ENCODE assay signal across 1 cellular context in the genomic region with DNA sequence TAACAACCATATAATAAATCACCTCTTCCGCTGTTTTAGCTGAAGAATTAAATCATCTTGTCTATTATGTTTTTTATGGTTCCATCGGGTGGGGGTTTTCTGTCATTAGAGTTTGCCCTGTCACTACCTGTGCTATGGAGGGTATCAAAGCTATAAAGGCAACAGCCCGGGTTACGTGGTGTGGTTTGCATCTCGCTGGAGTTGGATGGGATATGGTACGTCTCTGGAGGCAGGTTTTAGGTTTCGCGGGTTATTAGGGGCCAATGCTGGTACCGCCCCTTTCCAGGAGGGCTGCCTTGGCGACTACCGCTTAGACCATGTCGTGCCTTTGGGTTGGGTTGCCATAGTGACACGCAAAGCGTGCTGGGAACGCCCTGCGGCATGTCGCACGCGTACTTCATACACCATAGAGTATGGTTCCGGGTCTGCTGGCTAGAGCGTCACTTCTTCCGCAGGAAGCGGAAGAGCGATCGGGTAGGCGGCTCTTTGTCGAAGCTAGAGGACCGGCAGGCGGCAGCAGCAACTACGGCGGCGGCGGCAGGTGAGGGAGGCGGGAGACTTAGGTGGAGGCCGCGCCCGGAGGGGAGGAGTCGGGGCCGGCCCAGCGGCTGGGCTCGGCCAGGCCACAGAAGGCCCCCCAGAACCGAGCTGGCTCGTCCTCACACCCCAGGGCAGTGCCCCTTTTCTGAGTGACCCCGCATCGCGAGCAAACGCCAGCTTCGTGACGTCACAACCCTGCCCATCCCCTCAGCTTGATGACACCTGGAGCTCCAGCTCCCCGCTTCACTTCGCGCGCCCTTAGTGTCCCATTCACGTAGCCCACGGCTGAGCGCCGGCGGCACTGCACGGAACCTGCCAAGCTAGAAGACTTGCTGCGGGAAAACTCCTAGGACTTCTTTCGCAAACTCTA.
A peak's percentile ranks its signal among the peaks of the same experiment; 100 is the strongest.
TF ChIP-seq lines count a peak whose summit lies in the region.

A gene with protein sequence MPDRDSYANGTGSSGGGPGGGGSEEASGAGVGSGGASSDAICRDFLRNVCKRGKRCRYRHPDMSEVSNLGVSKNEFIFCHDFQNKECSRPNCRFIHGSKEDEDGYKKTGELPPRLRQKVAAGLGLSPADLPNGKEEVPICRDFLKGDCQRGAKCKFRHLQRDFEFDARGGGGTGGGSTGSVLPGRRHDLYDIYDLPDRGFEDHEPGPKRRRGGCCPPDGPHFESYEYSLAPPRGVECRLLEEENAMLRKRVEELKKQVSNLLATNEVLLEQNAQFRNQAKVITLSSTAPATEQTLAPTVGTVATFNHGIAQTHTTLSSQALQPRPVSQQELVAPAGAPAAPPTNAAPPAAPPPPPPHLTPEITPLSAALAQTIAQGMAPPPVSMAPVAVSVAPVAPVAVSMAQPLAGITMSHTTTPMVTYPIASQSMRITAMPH (plus strand): TSS at position 489 of the 910 bp plus-strand sequence. CDS start 2,297 bp downstream, outside the sequence.

TF ChIP-seq in K562, 482 proteins besides CTCF, POLR2A, EP300 and RAD21 (continued from another document and continues in another):
- TF ChIP-seq, protein P1, sequence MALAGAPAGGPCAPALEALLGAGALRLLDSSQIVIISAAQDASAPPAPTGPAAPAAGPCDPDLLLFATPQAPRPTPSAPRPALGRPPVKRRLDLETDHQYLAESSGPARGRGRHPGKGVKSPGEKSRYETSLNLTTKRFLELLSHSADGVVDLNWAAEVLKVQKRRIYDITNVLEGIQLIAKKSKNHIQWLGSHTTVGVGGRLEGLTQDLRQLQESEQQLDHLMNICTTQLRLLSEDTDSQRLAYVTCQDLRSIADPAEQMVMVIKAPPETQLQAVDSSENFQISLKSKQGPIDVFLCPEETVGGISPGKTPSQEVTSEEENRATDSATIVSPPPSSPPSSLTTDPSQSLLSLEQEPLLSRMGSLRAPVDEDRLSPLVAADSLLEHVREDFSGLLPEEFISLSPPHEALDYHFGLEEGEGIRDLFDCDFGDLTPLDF (CRISPR knock-in tag; IDR thresholded peaks at IDR 0.05), result peak; percentile 20; the same call in 1 of the 2 replicates
- TF ChIP-seq HCFC1 (IDR thresholded peaks at IDR 0.05; ENCODE audit: low read depth, low read length), result peak; percentile 89
- TF ChIP-seq GABPA (tag; conservative IDR thresholded peaks at IDR 0.05; ENCODE audit: low read depth), result peak; percentile 99
- TF ChIP-seq, protein P2, sequence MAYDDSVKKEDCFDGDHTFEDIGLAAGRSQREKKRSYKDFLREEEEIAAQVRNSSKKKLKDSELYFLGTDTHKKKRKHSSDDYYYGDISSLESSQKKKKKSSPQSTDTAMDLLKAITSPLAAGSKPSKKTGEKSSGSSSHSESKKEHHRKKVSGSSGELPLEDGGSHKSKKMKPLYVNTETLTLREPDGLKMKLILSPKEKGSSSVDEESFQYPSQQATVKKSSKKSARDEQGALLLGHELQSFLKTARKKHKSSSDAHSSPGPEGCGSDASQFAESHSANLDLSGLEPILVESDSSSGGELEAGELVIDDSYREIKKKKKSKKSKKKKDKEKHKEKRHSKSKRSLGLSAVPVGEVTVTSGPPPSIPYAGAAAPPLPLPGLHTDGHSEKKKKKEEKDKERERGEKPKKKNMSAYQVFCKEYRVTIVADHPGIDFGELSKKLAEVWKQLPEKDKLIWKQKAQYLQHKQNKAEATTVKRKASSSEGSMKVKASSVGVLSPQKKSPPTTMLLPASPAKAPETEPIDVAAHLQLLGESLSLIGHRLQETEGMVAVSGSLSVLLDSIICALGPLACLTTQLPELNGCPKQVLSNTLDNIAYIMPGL (CRISPR knock-in tag; IDR thresholded peaks at IDR 0.05), result peak; percentile 72; the same call in 1 of the 2 replicates
- TF ChIP-seq TEAD1 (CRISPR knock-in tag; IDR thresholded peaks at IDR 0.05), result peak; percentile 77 to 88
- TF ChIP-seq LARP7 (IDR thresholded peaks at IDR 0.05), result 0 out of 2 replicates have a peak, but pooled peaks have one; percentile 58
- TF ChIP-seq MAFF (IDR thresholded peaks at IDR 0.05; ENCODE audit: low read length), result peak; percentile 17; the same call in 1 of the 2 replicates
- TF ChIP-seq, protein P3, sequence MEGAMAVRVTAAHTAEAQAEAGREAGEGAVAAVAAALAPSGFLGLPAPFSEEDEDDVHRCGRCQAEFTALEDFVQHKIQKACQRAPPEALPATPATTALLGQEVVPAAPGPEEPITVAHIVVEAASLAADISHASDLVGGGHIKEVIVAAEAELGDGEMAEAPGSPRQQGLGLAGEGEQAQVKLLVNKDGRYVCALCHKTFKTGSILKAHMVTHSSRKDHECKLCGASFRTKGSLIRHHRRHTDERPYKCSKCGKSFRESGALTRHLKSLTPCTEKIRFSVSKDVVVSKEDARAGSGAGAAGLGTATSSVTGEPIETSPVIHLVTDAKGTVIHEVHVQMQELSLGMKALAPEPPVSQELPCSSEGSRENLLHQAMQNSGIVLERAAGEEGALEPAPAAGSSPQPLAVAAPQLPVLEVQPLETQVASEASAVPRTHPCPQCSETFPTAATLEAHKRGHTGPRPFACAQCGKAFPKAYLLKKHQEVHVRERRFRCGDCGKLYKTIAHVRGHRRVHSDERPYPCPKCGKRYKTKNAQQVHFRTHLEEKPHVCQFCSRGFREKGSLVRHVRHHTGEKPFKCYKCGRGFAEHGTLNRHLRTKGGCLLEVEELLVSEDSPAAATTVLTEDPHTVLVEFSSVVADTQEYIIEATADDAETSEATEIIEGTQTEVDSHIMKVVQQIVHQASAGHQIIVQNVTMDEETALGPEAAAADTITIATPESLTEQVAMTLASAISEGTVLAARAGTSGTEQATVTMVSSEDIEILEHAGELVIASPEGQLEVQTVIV (CRISPR knock-in tag; IDR thresholded peaks at IDR 0.05; ENCODE audit: borderline replicate concordance), result peak; percentile 96
- TF ChIP-seq ZNF174 (CRISPR knock-in tag; IDR thresholded peaks at IDR 0.05), result no peak; the same call in 1 of the 2 replicates
- peak in 1 of 2 experiments; percentile 79; a peak in 3 of 4 replicates for TF ChIP-seq ARNT (IDR thresholded peaks at IDR 0.05)
- TF ChIP-seq, protein P4, sequence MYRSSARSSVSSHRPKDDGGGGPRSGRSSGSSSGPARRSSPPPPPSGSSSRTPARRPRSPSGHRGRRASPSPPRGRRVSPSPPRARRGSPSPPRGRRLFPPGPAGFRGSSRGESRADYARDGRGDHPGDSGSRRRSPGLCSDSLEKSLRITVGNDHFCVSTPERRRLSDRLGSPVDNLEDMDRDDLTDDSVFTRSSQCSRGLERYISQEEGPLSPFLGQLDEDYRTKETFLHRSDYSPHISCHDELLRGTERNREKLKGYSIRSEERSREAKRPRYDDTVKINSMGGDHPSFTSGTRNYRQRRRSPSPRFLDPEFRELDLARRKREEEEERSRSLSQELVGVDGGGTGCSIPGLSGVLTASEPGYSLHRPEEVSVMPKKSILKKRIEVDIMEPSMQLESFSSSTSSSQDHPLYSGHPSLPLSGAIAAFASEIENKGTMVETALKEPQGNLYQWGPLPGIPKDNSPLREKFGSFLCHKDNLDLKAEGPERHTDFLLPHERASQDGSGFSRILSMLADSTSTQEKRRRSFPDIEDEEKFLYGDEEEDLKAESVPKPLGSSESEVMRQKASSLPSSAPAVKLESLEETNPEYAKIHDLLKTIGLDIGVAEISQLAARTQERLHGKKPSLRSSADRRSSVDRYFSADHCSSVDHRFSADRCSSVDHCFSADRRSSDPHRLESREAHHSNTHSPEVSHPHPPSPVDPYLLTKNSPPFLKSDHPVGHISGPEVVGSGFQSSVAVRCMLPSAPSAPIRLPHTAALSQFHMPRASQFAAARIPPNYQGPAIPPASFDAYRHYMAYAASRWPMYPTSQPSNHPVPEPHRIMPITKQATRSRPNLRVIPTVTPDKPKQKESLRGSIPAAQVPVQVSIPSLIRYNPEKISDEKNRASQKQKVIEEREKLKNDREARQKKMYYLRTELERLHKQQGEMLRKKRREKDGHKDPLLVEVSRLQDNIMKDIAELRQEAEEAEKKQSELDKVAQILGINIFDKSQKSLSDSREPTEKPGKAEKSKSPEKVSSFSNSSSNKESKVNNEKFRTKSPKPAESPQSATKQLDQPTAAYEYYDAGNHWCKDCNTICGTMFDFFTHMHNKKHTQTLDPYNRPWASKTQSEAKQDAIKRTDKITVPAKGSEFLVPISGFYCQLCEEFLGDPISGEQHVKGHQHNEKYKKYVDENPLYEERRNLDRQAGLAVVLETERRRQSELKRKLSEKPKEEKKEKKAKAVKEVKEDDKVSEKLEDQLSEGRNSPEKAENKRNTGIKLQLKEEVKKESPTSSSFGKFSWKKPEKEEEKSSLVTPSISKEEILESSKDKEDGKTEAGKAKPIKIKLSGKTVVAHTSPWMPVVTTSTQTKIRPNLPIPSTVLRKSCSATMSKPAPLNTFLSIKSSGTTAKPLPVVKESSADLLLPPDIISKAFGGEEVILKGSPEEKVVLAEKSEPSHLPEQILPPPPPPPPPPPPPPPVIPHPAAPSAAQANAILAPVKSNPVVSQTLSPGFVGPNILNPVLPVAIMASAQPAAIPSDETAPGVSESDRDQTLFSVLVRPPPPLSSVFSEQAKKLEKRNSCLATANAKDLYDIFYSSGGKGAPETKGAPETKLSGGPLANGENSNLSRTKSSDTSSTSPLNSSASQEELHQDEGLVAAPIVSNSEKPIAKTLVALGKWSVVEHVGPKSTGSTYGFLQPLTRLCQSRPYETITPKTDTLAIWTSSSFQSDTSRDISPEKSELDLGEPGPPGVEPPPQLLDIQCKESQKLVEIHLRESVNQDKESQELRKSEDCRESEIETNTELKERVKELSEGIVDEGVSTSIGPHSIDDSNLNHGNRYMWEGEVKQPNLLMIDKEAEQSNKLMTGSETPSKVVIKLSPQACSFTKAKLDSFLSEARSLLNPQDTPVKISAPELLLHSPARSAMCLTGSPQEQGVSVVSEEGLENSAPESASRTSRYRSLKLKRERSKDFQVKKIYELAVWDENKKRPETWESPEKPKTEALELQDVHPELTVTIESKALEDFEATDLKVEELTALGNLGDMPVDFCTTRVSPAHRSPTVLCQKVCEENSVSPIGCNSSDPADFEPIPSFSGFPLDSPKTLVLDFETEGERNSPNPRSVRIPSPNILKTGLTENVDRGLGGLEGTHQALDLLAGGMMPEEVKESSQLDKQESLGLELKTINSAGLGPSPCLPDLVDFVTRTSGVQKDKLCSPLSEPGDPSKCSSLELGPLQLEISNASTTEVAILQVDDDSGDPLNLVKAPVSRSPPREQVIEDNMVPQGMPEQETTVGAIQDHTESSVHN (IDR thresholded peaks at IDR 0.05; ENCODE audit: borderline replicate concordance in 1 of 2, low read depth in 1 of 2), result peak in 1 of 2 experiments; percentile 30; a peak in 1 of 4 replicates
- TF ChIP-seq, protein P5, sequence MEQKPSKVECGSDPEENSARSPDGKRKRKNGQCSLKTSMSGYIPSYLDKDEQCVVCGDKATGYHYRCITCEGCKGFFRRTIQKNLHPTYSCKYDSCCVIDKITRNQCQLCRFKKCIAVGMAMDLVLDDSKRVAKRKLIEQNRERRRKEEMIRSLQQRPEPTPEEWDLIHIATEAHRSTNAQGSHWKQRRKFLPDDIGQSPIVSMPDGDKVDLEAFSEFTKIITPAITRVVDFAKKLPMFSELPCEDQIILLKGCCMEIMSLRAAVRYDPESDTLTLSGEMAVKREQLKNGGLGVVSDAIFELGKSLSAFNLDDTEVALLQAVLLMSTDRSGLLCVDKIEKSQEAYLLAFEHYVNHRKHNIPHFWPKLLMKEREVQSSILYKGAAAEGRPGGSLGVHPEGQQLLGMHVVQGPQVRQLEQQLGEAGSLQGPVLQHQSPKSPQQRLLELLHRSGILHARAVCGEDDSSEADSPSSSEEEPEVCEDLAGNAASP (IDR thresholded peaks at IDR 0.05), result no peak
- TF ChIP-seq ZEB2 (IDR thresholded peaks at IDR 0.05), result peak; percentile 91
- peak; percentile 91 for TF ChIP-seq RBFOX2 (IDR thresholded peaks at IDR 0.05; ENCODE audit: low read depth, low read length)
- no peak for TF ChIP-seq ADNP (tag; IDR thresholded peaks at IDR 0.05)
- no peak; the same call in 1 of the 2 replicates for TF ChIP-seq ZKSCAN1 (IDR thresholded peaks at IDR 0.05; ENCODE audit: low read depth, low read length)
- TF ChIP-seq RBM22 (IDR thresholded peaks at IDR 0.05; ENCODE audit: low read depth, low read length, poor library complexity, severe bottlenecking), result peak; percentile 96
- TF ChIP-seq DPF2 (IDR thresholded peaks at IDR 0.05), result 0 out of 2 replicates have a peak, but pooled peaks have one; percentile 48
- TF ChIP-seq, protein P6, sequence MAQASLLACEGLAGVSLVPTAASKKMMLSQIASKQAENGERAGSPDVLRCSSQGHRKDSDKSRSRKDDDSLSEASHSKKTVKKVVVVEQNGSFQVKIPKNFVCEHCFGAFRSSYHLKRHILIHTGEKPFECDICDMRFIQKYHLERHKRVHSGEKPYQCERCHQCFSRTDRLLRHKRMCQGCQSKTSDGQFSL (CRISPR knock-in tag; IDR thresholded peaks at IDR 0.05), result 0 out of 2 replicates have a peak, but pooled peaks have one; percentile 53
- TF ChIP-seq, protein P6 (tag; IDR thresholded peaks at IDR 0.05), result no peak
- TF ChIP-seq SOX6 (IDR thresholded peaks at IDR 0.05), result peak; percentile 70; the same call in 1 of the 2 replicates
- TF ChIP-seq ZNF41 (CRISPR knock-in tag; conservative IDR thresholded peaks at IDR 0.05), result peak; percentile 75; the same call in 1 of the 2 replicates
- peak; percentile 97 for TF ChIP-seq GABPB1 (CRISPR knock-in tag; IDR thresholded peaks at IDR 0.05)
- peak; percentile 96 for TF ChIP-seq CTBP1 (IDR thresholded peaks at IDR 0.05; ENCODE audit: borderline replicate concordance)
- peak in 1 of 2 experiments; percentile 75; a peak in 3 of 4 replicates for TF ChIP-seq RCOR1 (IDR thresholded peaks at IDR 0.05; ENCODE audit: borderline replicate concordance in 1 of 2, low read depth in 2 of 2, low read length in 2 of 2)
- no peak for TF ChIP-seq NCOA4 (IDR thresholded peaks at IDR 0.05; ENCODE audit: partially characterized antibody)
- peak; percentile 30 for TF ChIP-seq TAF9B (IDR thresholded peaks at IDR 0.05; ENCODE audit: partially characterized antibody)
- peak; percentile 99 for TF ChIP-seq KDM5B (IDR thresholded peaks at IDR 0.05; ENCODE audit: insufficient replicate concordance, low read depth, low read length)
- peak; percentile 6 for TF ChIP-seq MEIS2 (IDR thresholded peaks at IDR 0.05; ENCODE audit: partially characterized antibody)
- TF ChIP-seq JUN (IDR thresholded peaks at IDR 0.05; ENCODE audit: borderline replicate concordance, low read depth, low read length), result peak; percentile 61; the same call in 1 of the 2 replicates
- no peak; the same call in 1 of the 2 replicates for TF ChIP-seq JUN (CRISPR knock-in tag; IDR thresholded peaks at IDR 0.05; ENCODE audit: borderline replicate concordance)
